ENCODE assay signal across 10 cellular contexts in the genomic region with DNA sequence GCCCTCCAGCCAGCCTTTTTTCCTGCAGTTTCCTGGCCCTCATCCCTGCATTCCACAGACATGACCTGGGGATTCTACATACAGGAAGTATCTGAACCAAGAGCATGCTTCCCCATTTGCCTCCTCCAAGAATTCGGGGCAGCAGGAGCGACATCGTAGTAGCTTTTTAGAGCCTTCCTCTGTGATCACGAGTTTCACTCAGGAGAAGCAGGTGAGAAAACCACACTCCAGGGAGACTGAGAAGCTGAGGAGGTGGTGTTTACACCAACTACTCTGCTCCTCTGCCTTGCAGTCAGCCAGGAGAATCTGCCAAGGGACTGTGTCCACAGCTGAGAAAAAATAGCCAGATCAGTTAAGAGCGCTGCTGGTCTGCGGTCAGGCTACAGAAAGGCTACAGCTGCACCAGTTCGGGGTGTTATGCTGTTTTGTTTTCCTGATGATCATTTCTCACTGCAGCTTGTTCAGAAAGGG.
DNase-seq lines count a peak whose midpoint lies in the region; ATAC-seq and TF ChIP-seq lines count a peak whose summit lies in the region.
"Had no signal": no experiment of that assay in that cellular context is flagged by ENCODE, and none has a peak within 500 bp of the region (broad histone marks: within the 10 kb centered on the region; RNA-seq: fewer than 3 reads in every experiment).

No MANE protein-coding gene starts in this region.

- H3K9me3 ChIP-seq in RWPE2 (ENCODE audit: severe bottlenecking) (no peaks in the 10 kb centered on the region), HAP-1 (no peaks in the 10 kb centered on the region)
- H3K9me3 ChIP-seq: Caco-2 had no signal

- DNase-seq in EH (ENCODE audit: low read depth), result peak; percentile 72
- DNase-seq in RWPE2 (ENCODE audit: low spot score), result no peak
- peak; percentile 45 for DNase-seq in glomerular visceral epithelial cell (ENCODE audit: extremely low spot score)
- peak; percentile 45 for DNase-seq in putamen (ENCODE audit: low spot score)
- no peak for DNase-seq in COLO668 (lab: John Stamatoyannopoulos, UW; ENCODE audit: unreplicated experiment)
- no peak for DNase-seq in HAP-1 (ENCODE audit: low spot score in 2 of 2)
- DNase-seq in stimulated activated CD4-positive, alpha-beta T cell treated with anti-CD3 and anti-CD28 coated beads, Interleukin-2, amount 100 ng/mL, for 48 hours, result no peak
- no peak for DNase-seq in activated CD8-positive, alpha-beta memory T cell treated with anti-CD3 and anti-CD28 coated beads, Interleukin-2, amount 50 U/mL, for 4 hours
- DNase-seq: Caco-2 had no signal

- in situ Hi-C loops in HAP-1 (cut with MboI; ENCODE audit: low sequenced_read_pairs), result loop anchor here (10.0 kb wide), 1 partner anchor 487 kb away; no protein-coding TSS in a partner anchor

- H3K27me3 ChIP-seq in RWPE2 (ENCODE audit: insufficient read depth, poor library complexity, severe bottlenecking) (no peaks in the 10 kb centered on the region), HAP-1 (ENCODE audit: low read depth) (no peaks in the 10 kb centered on the region)

- H3K36me3 ChIP-seq in RWPE2 (ENCODE audit: low read depth) (no peaks in the 10 kb centered on the region), HAP-1 (replicated peaks) (no peaks in the 10 kb centered on the region)

- ATAC-seq in RWPE2 (ENCODE audit: low read depth), result 0 out of 3 replicates have a peak, but pooled peaks have one; percentile 33

- H3K4me1 ChIP-seq in RWPE2 (ENCODE audit: insufficient read depth, poor library complexity, severe bottlenecking) (no peaks in the 10 kb centered on the region), HAP-1 (no peaks in the 10 kb centered on the region)
- H3K4me1 ChIP-seq: Caco-2 had no signal

- no peak for TF ChIP-seq CTCF in RWPE2 (IDR thresholded peaks at IDR 0.05; ENCODE audit: poor library complexity, severe bottlenecking)

- no peak overlapping the region for H3K27ac ChIP-seq in RWPE2 (ENCODE audit: poor library complexity, severe bottlenecking)
- H3K27ac ChIP-seq: VCaP had no signal

- H3K4me3 ChIP-seq in RWPE2 (ENCODE audit: severe bottlenecking) (no peak overlapping the region), HAP-1 (no peak overlapping the region)

Comparison
In these comparisons a context has a peak if more than half of its experiments do, and no peak if none do; other contexts are left out.
1. DNase-seq: peak in EH (single experiment), glomerular visceral epithelial cell (single experiment) and putamen (single experiment); none in RWPE2 (single experiment), COLO668 (single experiment), HAP-1 (0 of 2), stimulated activated CD4-positive, alpha-beta T cell treated with anti-CD3 and anti-CD28 coated beads, Interleukin-2, amount 100 ng/mL, for 48 hours (0 of 2) and activated CD8-positive, alpha-beta memory T cell treated with anti-CD3 and anti-CD28 coated beads, Interleukin-2, amount 50 U/mL, for 4 hours (single experiment).